ENCODE assay signal across 8 cellular contexts in the genomic region with DNA sequence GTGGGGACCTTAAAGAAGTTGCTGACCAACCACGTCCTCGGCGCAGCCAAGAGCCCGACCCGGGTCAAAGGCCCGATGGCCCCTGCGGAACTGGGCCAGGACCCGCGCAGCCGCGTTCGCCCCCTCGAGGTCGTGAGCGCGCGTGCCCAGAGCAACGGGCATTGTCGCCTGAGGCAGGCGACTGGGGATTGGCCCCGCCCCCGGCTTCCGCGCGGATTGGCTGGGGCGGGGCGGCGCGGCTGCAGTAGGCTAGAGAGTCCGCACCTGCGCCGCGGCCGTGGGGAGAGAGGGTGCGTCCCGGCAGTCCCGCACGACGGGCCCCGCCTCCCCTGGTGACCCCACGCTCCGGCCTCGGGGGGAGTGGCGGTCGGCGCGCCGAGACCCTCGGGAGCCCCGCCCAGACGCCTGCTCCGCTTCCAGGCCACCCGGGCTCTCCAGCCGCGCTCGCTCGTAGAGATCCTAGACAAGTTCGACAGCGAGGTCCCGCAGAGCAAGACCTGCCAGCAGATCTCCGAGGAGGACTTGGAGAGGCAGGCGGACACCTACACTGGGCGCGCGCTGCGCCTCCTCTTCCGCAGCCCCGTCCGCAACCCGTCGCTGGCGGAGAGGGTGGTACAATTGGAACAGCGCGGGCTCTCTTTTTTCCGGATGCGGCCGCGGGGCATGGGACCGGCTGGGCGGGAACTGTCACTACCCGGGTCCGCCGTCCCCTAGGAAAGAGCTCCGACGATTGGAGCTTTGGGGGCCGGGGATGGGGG. TPM values are rescaled to one million over a fixed set of nuclear protein-coding genes. Genes with fewer than 3 reads are reported as not detected.
DNase-seq lines count a peak whose midpoint lies in the region; ATAC-seq, FAIRE-seq and TF ChIP-seq lines count a peak whose summit lies in the region.

No MANE protein-coding gene starts in this region.

- no peak for FAIRE-seq in astrocyte (lab: Jason Lieb, UNC)

- H3K27me3 Mint-ChIP-seq in HFFc6 (ENCODE audit: insufficient read depth), result peaks cover 11% of the 10 kb centered on the region
- peaks cover 16% of the 10 kb centered on the region for H3K27me3 Mint-ChIP-seq in astrocyte (ENCODE audit: low read depth, unreplicated experiment)

- TF ChIP-seq CTCF in GM10266 (IDR thresholded peaks at IDR 0.05; ENCODE audit: control insufficient read depth, insufficient read depth, low read depth, missing control alignments) (peak; percentile 30), HFFc6 (IDR thresholded peaks at IDR 0.05) (no peak), astrocyte (IDR thresholded peaks at IDR 0.05; ENCODE audit: insufficient read depth, low read depth, low read length) (no peak)

- H3K4me2 ChIP-seq in astrocyte (ENCODE audit: low read length), result peak overlapping the region; percentile 86

- peaks cover 9% of the 10 kb centered on the region for H3K4me1 Mint-ChIP-seq in HFFc6 (ENCODE audit: low read depth)
- H3K4me1 Mint-ChIP-seq in astrocyte (ENCODE audit: low read depth, unreplicated experiment), result no peaks in the 10 kb centered on the region

- H3K4me1 ChIP-seq in astrocyte (ENCODE audit: insufficient read depth, low read length), result peaks cover 15% of the 10 kb centered on the region

- DNase-seq in GM10266 (ENCODE audit: extremely low spot score), result peak; percentile 96
- no peak for DNase-seq in HFFc6
- DNase-seq in NCI-H1417 treated with DMSO at 0.1 percent for 48 hours (lab: John Stamatoyannopoulos, UW), result peak; percentile 26
- peak; percentile 72 to 84 (median 76) for DNase-seq in T-helper 1 cell
- DNase-seq in astrocyte (ENCODE audit: low read depth), result no peak
- peak; percentile 90 for DNase-seq in stimulated activated CD4-positive, alpha-beta T cell treated with anti-CD3 and anti-CD28 coated beads, Interleukin-15, amount 100 ng/mL, for 24 hours

- H3K36me3 ChIP-seq in astrocyte (ENCODE audit: insufficient read depth, low read length), result peaks cover 3% of the 10 kb centered on the region

- no peak for ATAC-seq in HG03520 (IDR thresholded peaks at IDR 0.05; ENCODE audit: unreplicated experiment)

- H3K9me3 Mint-ChIP-seq in HFFc6 (no peaks in the 10 kb centered on the region), astrocyte (ENCODE audit: unreplicated experiment) (no peaks in the 10 kb centered on the region)

- peaks cover 13% of the 10 kb centered on the region for H3K79me2 ChIP-seq in astrocyte (ENCODE audit: insufficient read depth, low read length)

- H3K9ac ChIP-seq in astrocyte (ENCODE audit: low read length), result peak overlapping the region; percentile 0

- peak overlapping the region; percentile 66 for H3K4me3 Mint-ChIP-seq in HFFc6
- H3K4me3 Mint-ChIP-seq in astrocyte (ENCODE audit: unreplicated experiment), result peak overlapping the region; percentile 67

- H3K36me3 Mint-ChIP-seq in HFFc6 (ENCODE audit: low read depth) (no peaks in the 10 kb centered on the region), astrocyte (ENCODE audit: low read depth, unreplicated experiment) (no peaks in the 10 kb centered on the region)

- no peaks in the 10 kb centered on the region for H3K27me3 ChIP-seq in astrocyte (ENCODE audit: insufficient read depth, low read length)

- no peaks in the 10 kb centered on the region for H3K9me3 ChIP-seq in astrocyte (ENCODE audit: insufficient read depth, low read depth, low read length)
- no peaks in the 10 kb centered on the region for H3K9me3 ChIP-seq in iPS-18c (ENCODE audit: control insufficient read depth, insufficient read depth, low read length)

- no peak overlapping the region for H3K27ac ChIP-seq in astrocyte (ENCODE audit: low read depth, low read length)

- no peaks in the 10 kb centered on the region for H4K20me1 ChIP-seq in astrocyte (ENCODE audit: insufficient read depth, low read length)

- H3K27ac Mint-ChIP-seq in HFFc6, result no peak overlapping the region
- H3K27ac Mint-ChIP-seq in astrocyte (ENCODE audit: unreplicated experiment), result no peak overlapping the region

- H2AFZ ChIP-seq in astrocyte (ENCODE audit: low read depth, low read length), result peak overlapping the region; percentile 75

- H3K4me3 ChIP-seq in astrocyte (ENCODE audit: insufficient read depth, low read depth, low read length), result peak overlapping the region; percentile 54
- peak overlapping the region; percentile 59 for H3K4me3 ChIP-seq in iPS-18c (ENCODE audit: insufficient read depth, low read depth, low read length)

RNA-seq across cellular contexts. Expression of a gene that starts 8.3 kb away (rescaled TPM):
- total RNA-seq in HFFc6 (2021; fragmentation: NEBNext Ultra II Directional; extraction: Animal tissue kit (Norgen Biotek cat#: 25700)), result 10 to 100 TPM; 34.9 to 42.2 (median 39.4) TPM
- 28.2 and 28.5 TPM in 2 replicates for total RNA-seq in astrocyte

RNA-seq across cellular contexts. Expression of a gene that starts 15.4 kb away (rescaled TPM):
- 10 to 100 TPM; 49.1 to 63.5 (median 55.6) TPM for total RNA-seq in HFFc6 (2021; fragmentation: NEBNext Ultra II Directional; extraction: Animal tissue kit (Norgen Biotek cat#: 25700))
- 46.8 and 49.5 TPM in 2 replicates for total RNA-seq in astrocyte

RNA-seq across cellular contexts. Expression of a gene that starts 25.0 kb away (rescaled TPM):
- under 1 TPM; 0.16 to 0.33 (median 0.23) TPM for total RNA-seq in HFFc6 (2021; fragmentation: NEBNext Ultra II Directional; extraction: Animal tissue kit (Norgen Biotek cat#: 25700))
- 0.11 and 0.22 TPM in 2 replicates for total RNA-seq in astrocyte

RNA-seq across cellular contexts. Expression of a gene that starts 27.7 kb away (rescaled TPM):
- 10 to 100 TPM; 18.6 to 29.5 (median 20.0) TPM for total RNA-seq in HFFc6 (2021; fragmentation: NEBNext Ultra II Directional; extraction: Animal tissue kit (Norgen Biotek cat#: 25700))
- total RNA-seq in astrocyte, result 34.0 and 34.3 TPM in 2 replicates

Comparison
In these comparisons a context has a peak if more than half of its experiments do, and no peak if none do; other contexts are left out.
1. DNase-seq: peak in GM10266 (single experiment), NCI-H1417 treated with DMSO at 0.1 percent for 48 hours (single experiment), T-helper 1 cell (5 of 5) and stimulated activated CD4-positive, alpha-beta T cell treated with anti-CD3 and anti-CD28 coated beads, Interleukin-15, amount 100 ng/mL, for 24 hours (single experiment); none in HFFc6 (single experiment) and astrocyte (single experiment).